12 cellular contexts compared by ENCODE assay signal in the genomic region with DNA sequence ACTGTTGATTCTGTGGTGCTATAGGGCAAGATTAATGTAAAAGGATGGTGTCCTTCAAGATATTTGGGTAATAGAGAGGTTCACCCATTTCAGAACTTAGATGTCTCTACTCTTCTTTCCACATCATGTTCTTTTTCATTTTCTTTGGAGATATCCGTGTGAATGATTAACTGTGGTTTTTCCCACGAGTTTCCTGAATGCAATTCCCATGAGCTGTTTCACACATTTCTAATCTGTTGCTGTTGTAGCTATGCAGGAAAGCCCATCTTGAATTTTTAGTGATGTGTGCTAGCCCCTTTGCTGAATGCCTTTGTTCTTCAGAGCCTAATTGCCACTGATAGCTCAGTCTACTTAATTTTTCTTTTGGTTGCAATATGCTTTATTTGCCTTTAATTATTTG. TPM values are rescaled to one million over a fixed set of nuclear protein-coding genes. Genes with fewer than 3 reads are reported as not detected.
DNase-seq lines count a peak whose midpoint lies in the region; ATAC-seq and TF ChIP-seq lines count a peak whose summit lies in the region.
"Had no signal": no experiment of that assay in that cellular context is flagged by ENCODE, and none has a peak within 500 bp of the region (broad histone marks: within the 10 kb centered on the region; RNA-seq: fewer than 3 reads in every experiment).

No MANE protein-coding gene starts in this region.

- CTCF ChIA-PET in Panc1 (lab: Charles Lee) = no interaction called here

- ATAC-seq in Panc1 (peak; percentile 40), GM18505 (IDR thresholded peaks at IDR 0.05; ENCODE audit: unreplicated experiment) (no peak), sciatic nerve (no peak)

- no peak overlapping the region; the same call in 1 of the 2 replicates for H3K27ac ChIP-seq in Panc1 (ENCODE audit: low read length)

- peaks cover 30% of the 10 kb centered on the region for H3K4me1 ChIP-seq in Panc1 (ENCODE audit: control insufficient read depth, insufficient read depth, low read length)

- no TSS peak for BruUV-seq in Panc1 (replicated peaks; lab: Mats Ljungman, UMichigan)

- DNase-seq in EL (peak; percentile 72), Panc1 (ENCODE audit: low read depth, low spot score) (no peak), epithelial cell of esophagus (ENCODE audit: low read depth) (peak; percentile 28), myocyte (ENCODE audit: low read depth) (peak; percentile 52), NCI-H187 (lab: John Stamatoyannopoulos, UW) (no peak), dedifferentiated amniotic fluid mesenchymal stem cell (ENCODE audit: extremely low spot score) (no peak), sciatic nerve (ENCODE audit: low spot score) (no peak)
- DNase-seq: activated CD4-positive, alpha-beta T cell treated with anti-CD3 and anti-CD28 coated beads, Interleukin-2, amount 50 U/mL, for 4 hours; activated gamma-delta T cell treated with Interleukin-2 at 50 U/mL for 16 hours; CD8-positive, alpha-beta memory T cell; T-helper 2 cell had no signal

- no peak for TF ChIP-seq POLR2A in GM18505 (IDR thresholded peaks at IDR 0.05; ENCODE audit: borderline replicate concordance, extremely low read depth, insufficient read depth, insufficient read length)

- intact Hi-C loops in Panc1 (cut with micrococcal nuclease; ENCODE audit: unreplicated experiment) (no loop called here), sciatic nerve (cut with DNase I) (loop anchor here (5.0 kb wide), 1 partner anchor 1577 kb away; no protein-coding TSS in a partner anchor)

- H3K27me3 ChIP-seq in Panc1 (ENCODE audit: control insufficient read depth, insufficient read depth, low read length) = no peaks in the 10 kb centered on the region

- H3K36me3 ChIP-seq in Panc1 (ENCODE audit: control insufficient read depth, insufficient read depth, low read length) = no peaks in the 10 kb centered on the region

- POLR2A ChIA-PET in Panc1 (lab: Charles Lee) = interaction anchor here (0.6 kb wide), 1 partner anchor 339 kb away, joined by 3 read pairs; no protein-coding TSS in a partner anchor

- no peak overlapping the region for H3K4me3 ChIP-seq in Panc1 (ENCODE audit: low read depth in 2 of 2, low read length in 2 of 2)
- H3K4me3 ChIP-seq in epithelial cell of esophagus (ENCODE audit: low read length) = no peak overlapping the region

- TF ChIP-seq CTCF in Panc1 (IDR thresholded peaks at IDR 0.05) (no peak), epithelial cell of esophagus (IDR thresholded peaks at IDR 0.05; ENCODE audit: insufficient read depth, low read depth, low read length, missing control alignments) (no peak)

- in situ Hi-C loops in Panc1 (cut with HindIII; ENCODE audit: low pct_unique_long_range_greater_than_20kb, low sequenced_read_pairs) = no loop called here

- no peaks in the 10 kb centered on the region for H3K9me3 ChIP-seq in Panc1 (ENCODE audit: control insufficient read depth, insufficient read depth, low read depth, low read length)

RNA-seq across cellular contexts. Expression of a gene that starts 27.6 kb away (rescaled TPM):
- 58.4 TPM for total RNA-seq in Panc1 (2021; ENCODE audit: unreplicated experiment)
- polyA plus RNA-seq in Panc1 (2012; ENCODE audit: insufficient read length) = 11.4 TPM
- 27.9 and 29.6 TPM in 2 replicates for total RNA-seq in myocyte
- polyA plus RNA-seq in myocyte (2012) = 17.3 TPM
- total RNA-seq in sciatic nerve = 60.4 TPM

Comparison
In these comparisons a context has a peak if more than half of its experiments do, and no peak if none do; other contexts are left out.
1. DNase-seq: peak in EL (single experiment), epithelial cell of esophagus (single experiment) and myocyte (single experiment); none in Panc1 (single experiment), NCI-H187 (0 of 2), dedifferentiated amniotic fluid mesenchymal stem cell (single experiment) and sciatic nerve (single experiment).